In the genomic region with DNA sequence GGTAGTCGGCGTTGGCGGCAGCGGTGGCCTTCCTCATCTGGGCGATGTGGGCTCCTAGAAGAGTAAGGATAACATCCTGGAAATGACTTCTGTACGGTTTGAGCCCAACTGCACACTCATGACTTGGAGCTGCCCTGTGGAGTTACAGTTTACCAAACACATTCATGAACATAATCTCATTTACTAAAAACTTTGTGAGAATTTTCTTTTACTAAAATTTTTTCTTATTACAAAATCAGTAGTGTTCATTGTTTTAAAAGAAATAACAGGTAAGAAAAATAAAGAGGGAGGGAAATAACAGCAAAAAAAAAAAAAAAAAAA, we compare ENCODE assay signal across 1 cellular context.
TF ChIP-seq lines count a peak whose summit lies in the region.

No MANE protein-coding gene starts in this region.

TF ChIP-seq in H1, 55 proteins besides CTCF, POLR2A, EP300 and RAD21:
- TF ChIP-seq ASH2L (IDR thresholded peaks at IDR 0.05; ENCODE audit: low read length) (no peak), RNF2 (IDR thresholded peaks at IDR 0.05; ENCODE audit: borderline replicate concordance, low read depth, low read length, missing control alignments, poor library complexity, severe bottlenecking) (peak; percentile 35)
